8 cellular contexts compared by ENCODE assay signal in genomic region chr16:67659675-67660563, GRCh38. TPM values are rescaled to one million over a fixed set of nuclear protein-coding genes. Genes with fewer than 3 reads are reported as not detected.
DNase-seq lines count a peak whose midpoint lies in the region; ATAC-seq lines count a peak whose summit lies in the region.

Gene ACD (minus strand): TSS chr16:67660260. CDS start chr16:67660220, 40 bp downstream.

- H3K27ac ChIP-seq in CD4-positive, alpha-beta memory T cell (ENCODE audit: low read depth, low read length), result peak within 1 kb of the TSS; percentile 98

- peak; percentile 90 to 96 (median 94) for DNase-seq in CD4-positive, alpha-beta memory T cell
- DNase-seq in NK-92 (lab: John Stamatoyannopoulos, UW; ENCODE audit: unreplicated experiment), result peak; percentile 38
- peak; percentile 92 for DNase-seq in effector CD8-positive, alpha-beta T cell (lab: John Stamatoyannopoulos, UW)
- peak; percentile 97 for DNase-seq in medulla oblongata (ENCODE audit: extremely low spot score)
- peak; percentile 83 for DNase-seq in stimulated activated CD8-positive, alpha-beta memory T cell treated with anti-CD3 and anti-CD28 coated beads, Interleukin-12 subunit alpha, Interleukin-12 subunit beta, amount 100 ng/mL, for 1 hour (ENCODE audit: low read depth)

- H3K9me3 ChIP-seq in CD4-positive, alpha-beta memory T cell (ENCODE audit: control insufficient read depth in 1 of 2, low read length in 2 of 2), result no peaks in the 10 kb centered on the region

- peak within 1 kb of the TSS; percentile 93 to 98 (median 95) for H3K4me3 Mint-ChIP-seq in CD4-positive, alpha-beta memory T cell

- peaks cover 19% of the 10 kb centered on the region for H3K36me3 ChIP-seq in CD4-positive, alpha-beta memory T cell (ENCODE audit: insufficient read depth, low read length)

- peaks cover 25% of the 10 kb centered on the region for H3K4me1 ChIP-seq in CD4-positive, alpha-beta memory T cell (ENCODE audit: insufficient read depth, low read length)

- POLR2A ChIA-PET in CD4-positive, alpha-beta memory T cell (lab: Charles Lee; ENCODE audit: partially characterized antibody), result interaction anchor here (0.6 to 6.1 kb wide), 26 partner anchors 11 to 276 kb away, joined by 3 to 164 read pairs (median 5); partner anchors contain the start of genes ATP6V0D1, CARMIL2, CTCF and EDC4
- POLR2A ChIA-PET in activated CD8-positive, alpha-beta memory T cell treated with anti-CD3 and anti-CD28 coated beads for 36 hours (lab: Charles Lee), result interaction anchor here (0.5 to 3.4 kb wide), 15 partner anchors 9 to 275 kb away, joined by 3 to 28 read pairs (median 4); partner anchors contain the start of genes CARMIL2, CTCF, GFOD2 and TSNAXIP1

- H3K36me3 Mint-ChIP-seq in CD4-positive, alpha-beta memory T cell, result peaks cover 7 to 24% of the 10 kb centered on the region in 2 donors

- H3K9me3 Mint-ChIP-seq in CD4-positive, alpha-beta memory T cell, result no peaks in the 10 kb centered on the region

- H3K4me3 ChIP-seq in CD4-positive, alpha-beta memory T cell (ENCODE audit: low read length in 2 of 2), result peak within 1 kb of the TSS; percentile 98 to 100

- H3K27ac Mint-ChIP-seq in CD4-positive, alpha-beta memory T cell, result peak within 1 kb of the TSS; percentile 97 to 99 (median 98)

- H3K4me1 Mint-ChIP-seq in CD4-positive, alpha-beta memory T cell, result peaks cover 9 to 43% (median 19%) of the 10 kb centered on the region in 4 donors

- ATAC-seq in GM19372 (IDR thresholded peaks at IDR 0.05; ENCODE audit: low read depth, unreplicated experiment) (peak; percentile 54), HG03521 (IDR thresholded peaks at IDR 0.05; ENCODE audit: unreplicated experiment) (peak; percentile 48)

- H3K27me3 Mint-ChIP-seq in CD4-positive, alpha-beta memory T cell, result no peaks in the 10 kb centered on the region

- CTCF ChIA-PET in CD4-positive, alpha-beta memory T cell (lab: Charles Lee; ENCODE audit: partially characterized antibody), result interaction anchor here (0.8 to 6.4 kb wide), 13 partner anchors 8 to 179 kb away, joined by 3 to 51 read pairs (median 5); partner anchors contain the start of genes ATP6V0D1, C16orf86, CARMIL2 and CTCF
- CTCF ChIA-PET in activated CD8-positive, alpha-beta memory T cell treated with anti-CD3 and anti-CD28 coated beads for 36 hours (lab: Charles Lee), result interaction anchor here (0.9 to 5.7 kb wide), 7 partner anchors 8 to 139 kb away, joined by 3 to 41 read pairs (median 8); partner anchors contain the start of genes CARMIL2 and CTCF

- no peaks in the 10 kb centered on the region for H3K27me3 ChIP-seq in CD4-positive, alpha-beta memory T cell (ENCODE audit: insufficient read depth, low read length)

- intact Hi-C loops in CD4-positive, alpha-beta memory T cell (cut with micrococcal nuclease), result loop anchor here (1.0 to 5.0 kb wide), 8 partner anchors 15 to 425 kb away; partner anchors contain the start of genes ATP6V0D1, CARMIL2, CTCF and GFOD2

RNA-seq across cellular contexts. Expression of gene ACD, which starts in this region (rescaled TPM):
- total RNA-seq in CD4-positive, alpha-beta memory T cell, result 10 to 100 TPM; 49.6 to 50.6 TPM
- 10 to 100 TPM; 33.3 to 48.5 TPM for polyA plus RNA-seq in CD4-positive, alpha-beta memory T cell
- 10 to 100 TPM; 75.8 to 78.5 TPM for total RNA-seq in activated CD8-positive, alpha-beta memory T cell treated with anti-CD3 and anti-CD28 coated beads for 36 hours

Comparison
In these comparisons a context has a peak if more than half of its experiments do, and no peak if none do; other contexts are left out.
1. Peak in every context shown above with its lines: DNase-seq, ATAC-seq, H3K4me3 ChIP-seq and H3K27ac ChIP-seq.
2. DNase-seq: peak in every context shown above with its lines; median percentile 97 in medulla oblongata; 94 in CD4-positive, alpha-beta memory T cell; 92 in effector CD8-positive, alpha-beta T cell; 83 in stimulated activated CD8-positive, alpha-beta memory T cell treated with anti-CD3 and anti-CD28 coated beads, Interleukin-12 subunit alpha, Interleukin-12 subunit beta, amount 100 ng/mL, for 1 hour; 38 in NK-92.